9 cellular contexts compared by ENCODE assay signal in genomic region chrX:39261446-39262147, GRCh38.
A peak's percentile ranks its signal among the peaks of the same experiment; 100 is the strongest.
DNase-seq lines count a peak whose midpoint lies in the region; ATAC-seq, FAIRE-seq and TF ChIP-seq lines count a peak whose summit lies in the region.
"Had no signal": no experiment of that assay in that cellular context is flagged by ENCODE, and none has a peak within 500 bp of the region (broad histone marks: within the 10 kb centered on the region; RNA-seq: fewer than 3 reads in every experiment).

No MANE protein-coding gene starts in this region.

- POLR2A ChIA-PET in CD4-positive, alpha-beta memory T cell (lab: Charles Lee; ENCODE audit: partially characterized antibody) = no interaction called here

- peak; percentile 28 to 47 (median 34) for DNase-seq in CD4-positive, alpha-beta memory T cell
- no peak for DNase-seq in GM18507 (ENCODE audit: extremely low spot score, insufficient read length, low read depth)
- peak; percentile 38 for DNase-seq in NCI-H226
- no peak for DNase-seq in activated naive CD8-positive, alpha-beta T cell treated with anti-CD3 and anti-CD28 coated beads for 36 hours
- peak; percentile 45 for DNase-seq in iris pigment epithelial cell (ENCODE audit: low read depth)
- no peak for DNase-seq in tibial artery
- DNase-seq in 8988T = no peak

- no peaks in the 10 kb centered on the region for H3K9me3 ChIP-seq in CD4-positive, alpha-beta memory T cell (ENCODE audit: control insufficient read depth in 1 of 2, low read length in 2 of 2)
- H3K9me3 ChIP-seq in tibial artery = peaks cover 0 to 11% (median 4%) of the 10 kb centered on the region in 3 donors

- no peak overlapping the region for H3K4me3 ChIP-seq in CD4-positive, alpha-beta memory T cell (ENCODE audit: low read length in 2 of 2)
- H3K4me3 ChIP-seq in tibial artery = no peak overlapping the region

- CTCF ChIA-PET in CD4-positive, alpha-beta memory T cell (lab: Charles Lee; ENCODE audit: partially characterized antibody) = interaction anchor here (0.9 to 3.4 kb wide), 4 partner anchors 66 to 183 kb away, joined by 3 to 16 read pairs (median 4); no protein-coding TSS in a partner anchor

- FAIRE-seq in GM18507 (lab: Jason Lieb, UNC) = peak; percentile 77

- H3K4me3 Mint-ChIP-seq in CD4-positive, alpha-beta memory T cell = no peak overlapping the region
- H3K4me3 Mint-ChIP-seq in activated naive CD8-positive, alpha-beta T cell treated with anti-CD3 and anti-CD28 coated beads for 36 hours = no peak overlapping the region
- no peak overlapping the region for H3K4me3 Mint-ChIP-seq in stimulated activated memory B cell treated with anti-CD40 and anti-IgM and Interleukin-4, amounts not matched to agents 10 μg/mL and 1 μg/mL and 100 μg/mL, for 72 hours
- H3K4me3 Mint-ChIP-seq: T-cell had no signal

- H3K27me3 Mint-ChIP-seq in CD4-positive, alpha-beta memory T cell = no peaks in the 10 kb centered on the region
- no peaks in the 10 kb centered on the region for H3K27me3 Mint-ChIP-seq in activated naive CD8-positive, alpha-beta T cell treated with anti-CD3 and anti-CD28 coated beads for 36 hours
- no peaks in the 10 kb centered on the region for H3K27me3 Mint-ChIP-seq in stimulated activated memory B cell treated with anti-CD40 and anti-IgM and Interleukin-4, amounts not matched to agents 10 μg/mL and 1 μg/mL and 100 μg/mL, for 72 hours
- H3K27me3 Mint-ChIP-seq: T-cell had no signal

- no peaks in the 10 kb centered on the region for H3K36me3 ChIP-seq in CD4-positive, alpha-beta memory T cell (ENCODE audit: insufficient read depth, low read length)
- H3K36me3 ChIP-seq in tibial artery = no peaks in the 10 kb centered on the region

- peak; percentile 35 to 42 for TF ChIP-seq CTCF in tibial artery (IDR thresholded peaks at IDR 0.05)

- H3K27me3 ChIP-seq in CD4-positive, alpha-beta memory T cell (ENCODE audit: insufficient read depth, low read length) = no peaks in the 10 kb centered on the region
- H3K27me3 ChIP-seq in tibial artery = no peaks in the 10 kb centered on the region

- no peaks in the 10 kb centered on the region for H3K36me3 Mint-ChIP-seq in CD4-positive, alpha-beta memory T cell
- peaks cover 7% of the 10 kb centered on the region for H3K36me3 Mint-ChIP-seq in activated naive CD8-positive, alpha-beta T cell treated with anti-CD3 and anti-CD28 coated beads for 36 hours
- H3K36me3 Mint-ChIP-seq in stimulated activated memory B cell treated with anti-CD40 and anti-IgM and Interleukin-4, amounts not matched to agents 10 μg/mL and 1 μg/mL and 100 μg/mL, for 72 hours = no peaks in the 10 kb centered on the region
- H3K36me3 Mint-ChIP-seq: T-cell had no signal

- H3K9me3 Mint-ChIP-seq in CD4-positive, alpha-beta memory T cell = peaks cover 0 to 6% (median 0%) of the 10 kb centered on the region in 8 donors
- peaks cover 5% of the 10 kb centered on the region for H3K9me3 Mint-ChIP-seq in activated naive CD8-positive, alpha-beta T cell treated with anti-CD3 and anti-CD28 coated beads for 36 hours
- H3K9me3 Mint-ChIP-seq in stimulated activated memory B cell treated with anti-CD40 and anti-IgM and Interleukin-4, amounts not matched to agents 10 μg/mL and 1 μg/mL and 100 μg/mL, for 72 hours = no peaks in the 10 kb centered on the region
- H3K9me3 Mint-ChIP-seq: T-cell had no signal

- intact Hi-C loops in CD4-positive, alpha-beta memory T cell (cut with micrococcal nuclease) = loop anchor here (1.0 to 10.0 kb wide), 3 partner anchors 46 to 184 kb away; no protein-coding TSS in a partner anchor
- intact Hi-C loops in tibial artery (cut with DNase I; ENCODE audit: low total_unique reads) = no loop called here

- H3K27ac Mint-ChIP-seq in CD4-positive, alpha-beta memory T cell = peak overlapping the region in 3 of 7 donors; percentile 7 to 68 (median 27)
- peak overlapping the region; percentile 59 for H3K27ac Mint-ChIP-seq in activated naive CD8-positive, alpha-beta T cell treated with anti-CD3 and anti-CD28 coated beads for 36 hours
- H3K27ac Mint-ChIP-seq in stimulated activated memory B cell treated with anti-CD40 and anti-IgM and Interleukin-4, amounts not matched to agents 10 μg/mL and 1 μg/mL and 100 μg/mL, for 72 hours = no peak overlapping the region
- H3K27ac Mint-ChIP-seq: T-cell had no signal

- no peaks in the 10 kb centered on the region for H3K4me1 ChIP-seq in CD4-positive, alpha-beta memory T cell (ENCODE audit: insufficient read depth, low read length)
- H3K4me1 ChIP-seq in tibial artery = no peaks in the 10 kb centered on the region

- no peak for ATAC-seq in stimulated activated memory B cell treated with anti-CD40 and anti-IgM and Interleukin-4, amounts not matched to agents 10 μg/mL and 1 μg/mL and 100 μg/mL, for 72 hours

- H3K4me1 Mint-ChIP-seq in CD4-positive, alpha-beta memory T cell = peaks cover 0 to 6% (median 5%) of the 10 kb centered on the region in 4 donors
- peaks cover 35% of the 10 kb centered on the region for H3K4me1 Mint-ChIP-seq in activated naive CD8-positive, alpha-beta T cell treated with anti-CD3 and anti-CD28 coated beads for 36 hours
- H3K4me1 Mint-ChIP-seq in stimulated activated memory B cell treated with anti-CD40 and anti-IgM and Interleukin-4, amounts not matched to agents 10 μg/mL and 1 μg/mL and 100 μg/mL, for 72 hours = no peaks in the 10 kb centered on the region

- H3K27ac ChIP-seq in CD4-positive, alpha-beta memory T cell (ENCODE audit: low read depth, low read length) = no peak overlapping the region
- no peak overlapping the region for H3K27ac ChIP-seq in tibial artery

Comparison
In these comparisons a context has a peak if more than half of its experiments do, and no peak if none do; other contexts are left out.
1. DNase-seq: peak in CD4-positive, alpha-beta memory T cell (5 of 5), NCI-H226 (single experiment) and iris pigment epithelial cell (single experiment); none in GM18507 (single experiment), activated naive CD8-positive, alpha-beta T cell treated with anti-CD3 and anti-CD28 coated beads for 36 hours (single experiment), tibial artery (0 of 2) and 8988T (single experiment).